In the genomic region with DNA sequence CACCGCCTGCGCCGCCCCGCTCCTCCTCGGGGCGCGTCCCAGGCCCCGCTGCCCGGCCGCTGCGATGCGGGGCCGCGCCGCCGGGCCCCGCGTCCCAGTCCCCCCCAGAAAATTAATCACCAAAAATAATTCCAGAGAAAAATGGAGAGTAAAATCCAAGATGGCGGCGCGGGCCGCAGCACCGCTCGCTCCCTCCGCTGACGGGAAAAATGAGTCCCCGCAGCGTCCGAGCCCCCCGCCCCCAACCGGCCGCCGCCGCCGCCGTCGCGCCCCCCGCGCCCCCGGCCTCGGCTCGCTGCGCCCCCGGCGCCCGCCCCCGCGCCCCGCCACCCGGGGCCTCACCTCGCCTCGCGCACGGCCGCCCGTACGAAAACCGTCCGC, we compare ENCODE assay signal across 8 cellular contexts. TPM values are rescaled to one million over a fixed set of nuclear protein-coding genes. Genes with fewer than 3 reads are reported as not detected.
DNase-seq lines count a peak whose midpoint lies in the region; ATAC-seq and TF ChIP-seq lines count a peak whose summit lies in the region.

A gene (minus strand): TSS at position 162 of the 381 bp plus-strand sequence. CDS start 23,220 bp downstream, outside the sequence.

- ATAC-seq in GM18502 (IDR thresholded peaks at IDR 0.05; ENCODE audit: poor library complexity, unreplicated experiment) (peak; percentile 22), HG03045 (IDR thresholded peaks at IDR 0.05; ENCODE audit: unreplicated experiment) (peak; percentile 15), HG03039 (IDR thresholded peaks at IDR 0.05; ENCODE audit: unreplicated experiment) (no peak)

- TF ChIP-seq CTCF in breast epithelium (IDR thresholded peaks at IDR 0.05): no peak

- H3K4me3 ChIP-seq in breast epithelium: peak within 1 kb of the TSS; percentile 86 to 91 (median 86)

- DNase-seq in SW480 (ENCODE audit: low spot score) (peak; percentile 32), breast epithelium (ENCODE audit: low spot score in 2 of 2) (peak in 1 of 2 donors; percentile 58), iris pigment epithelial cell (ENCODE audit: low read depth) (peak; percentile 52), DMS153 treated with DMSO at 0.1 percent for 48 hours (lab: John Stamatoyannopoulos, UW; ENCODE audit: unreplicated experiment) (no peak)
- peak; percentile 16 to 57 for DNase-seq in stimulated activated CD4-positive, alpha-beta T cell treated with anti-CD3 and anti-CD28 coated beads, Interleukin-15, amount 100 ng/mL, for 1 hour (ENCODE audit: low read depth in 1 of 2, low spot score in 1 of 2)

- no peaks in the 10 kb centered on the region for H3K9me3 ChIP-seq in breast epithelium

- no peak for TF ChIP-seq POLR2A in breast epithelium (IDR thresholded peaks at IDR 0.05)

- H3K27ac ChIP-seq in breast epithelium: peak within 1 kb of the TSS; percentile 99 to 100

- intact Hi-C loops in breast epithelium (cut with DNase I; ENCODE audit: low total_unique reads): loop anchor here (2.0 kb wide), 1 partner anchor 202 kb away; a partner anchor contains a TSS

- peaks cover 8 to 11% of the 10 kb centered on the region in 2 donors for H3K4me1 ChIP-seq in breast epithelium

- H3K36me3 ChIP-seq in breast epithelium: no peaks in the 10 kb centered on the region

- H3K27me3 ChIP-seq in breast epithelium: no peaks in the 10 kb centered on the region

RNA-seq across cellular contexts. Expression of the gene that starts here (rescaled TPM):
- 10 to 100 TPM; 35.2 to 74.6 (median 43.9) TPM for total RNA-seq in breast epithelium
